Comparison of ENCODE assay signal across 21 cellular contexts in the genomic region with DNA sequence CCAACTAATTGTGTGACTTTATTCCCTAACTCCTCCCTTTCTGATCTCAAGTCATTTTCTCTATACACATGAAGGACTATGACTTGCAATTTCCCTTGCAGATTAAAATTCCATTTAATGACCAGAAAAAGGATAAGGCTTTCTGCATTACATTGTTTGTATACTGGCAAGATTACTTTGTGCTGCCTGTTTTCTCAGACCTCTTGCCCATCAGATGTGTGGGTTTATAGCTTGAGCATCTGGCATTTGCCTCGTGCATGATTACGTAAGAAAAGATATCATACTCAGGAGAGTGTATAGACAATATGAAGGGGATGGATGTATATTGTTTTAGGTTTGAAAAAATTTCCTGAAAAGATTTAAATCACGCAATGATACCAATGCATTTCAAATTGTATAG.
"Had no signal": no experiment of that assay in that cellular context is flagged by ENCODE, and none has a peak within 500 bp of the region (broad histone marks: within the 10 kb centered on the region; RNA-seq: fewer than 3 reads in every experiment).

No MANE protein-coding gene starts in this region.

- H3K9me3 ChIP-seq: SJSA1 had no signal

- H3K27ac ChIP-seq: HL-60, SJSA1, SK-N-MC had no signal

- H3K4me3 ChIP-seq: SJSA1, SK-N-MC had no signal

- H3K27me3 ChIP-seq: SJSA1 had no signal

- H3K4me1 ChIP-seq: SJSA1 had no signal

- H3K36me3 ChIP-seq: SJSA1 had no signal

- DNase-seq: KBM-7, MV-4-11, NCI-H1048, NCI-H1105, NCI-H1417, NCI-H1436 treated with DMSO at 0.1 percent for 48 hours, NCI-H1694, NCI-H187 treated with DMSO at 0.1 percent for 48 hours, NCI-H2029 treated with DMSO at 0.1 percent for 48 hours, NCI-H226, NCI-H446, NCI-H510A, NCI-H524 treated with DMSO at 0.1 percent for 48 hours, NCI-H69, NCI-H774, Right ventricle myocardium superior, RPMI8226, SIG-M5 had no signal
